In the genomic region with DNA sequence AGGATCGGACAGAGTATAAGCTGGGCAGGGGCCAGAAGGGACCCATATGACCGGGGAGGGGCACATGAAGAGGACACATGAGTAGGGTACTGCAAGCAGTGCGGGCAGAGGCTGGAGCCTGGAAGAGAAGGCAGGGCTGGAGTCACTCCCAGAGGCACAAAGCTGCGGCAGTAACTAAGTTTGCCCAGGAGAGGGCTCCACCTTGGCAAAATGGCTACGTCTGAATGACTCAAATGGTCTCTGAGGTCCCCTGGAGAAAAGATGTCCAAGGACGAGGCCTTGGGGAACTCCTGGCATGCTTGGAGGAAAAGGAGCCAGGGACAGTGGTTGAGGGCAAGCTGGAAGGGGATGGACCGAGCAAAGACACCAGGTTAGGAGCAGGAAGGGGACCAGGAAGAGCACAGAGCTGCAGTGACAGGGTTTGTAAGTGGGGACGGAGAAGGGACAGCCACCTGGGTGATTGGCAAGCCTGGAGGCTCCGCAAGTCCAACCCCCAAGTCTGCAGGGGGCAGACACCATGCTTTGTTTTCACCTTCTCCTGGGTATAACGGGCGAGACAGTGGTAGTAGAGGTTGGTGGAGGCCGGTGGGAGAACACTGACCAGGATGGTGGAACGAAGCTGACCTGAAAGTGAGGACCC, we compare ENCODE assay signal across 7 cellular contexts.
DNase-seq lines count a peak whose midpoint lies in the region; TF ChIP-seq lines count a peak whose summit lies in the region.

No MANE protein-coding gene starts in this region.

- in situ Hi-C loops in astrocyte of the cerebellum (cut with HindIII; ENCODE audit: low sequenced_read_pairs): no loop called here

- no peaks in the 10 kb centered on the region for H3K9me3 Mint-ChIP-seq in T-helper 2 cell treated with Interferon-gamma antibody and Interleukin-4, amounts not matched to agents 5 μg/mL and 100 μg/mL, for 36 hours

- no peaks in the 10 kb centered on the region for H3K36me3 ChIP-seq in iPS DF 6.9 (ENCODE audit: control insufficient read depth, insufficient read depth, low read length)

- H3K27me3 ChIP-seq in iPS DF 6.9 (ENCODE audit: control insufficient read depth, insufficient read depth, low read length): no peaks in the 10 kb centered on the region

- peaks cover 14% of the 10 kb centered on the region for H3K27me3 Mint-ChIP-seq in T-helper 2 cell treated with Interferon-gamma antibody and Interleukin-4, amounts not matched to agents 5 μg/mL and 100 μg/mL, for 36 hours (ENCODE audit: low read depth)

- DNase-seq in GM12865 (ENCODE audit: low read depth) (peak; percentile 63), NCI-H1092 treated with DMSO at 0.1 percent for 48 hours (lab: John Stamatoyannopoulos, UW) (peak; percentile 75), astrocyte of the cerebellum (ENCODE audit: low read depth) (peak; percentile 34), iPS DF 6.9 (ENCODE audit: low read depth, low spot score) (peak; percentile 86), OCI-M2 (lab: John Stamatoyannopoulos, UW; ENCODE audit: unreplicated experiment) (no peak)
- peak; percentile 36 for DNase-seq in T-helper 2 cell treated with Interferon-gamma antibody and Interleukin-4, amounts not matched to agents 5 μg/mL and 100 μg/mL, for 36 hours (ENCODE audit: low spot score)
- peak; percentile 57 for DNase-seq in stimulated activated CD4-positive, alpha-beta T cell treated with anti-CD3 and anti-CD28 coated beads, Interleukin-12 subunit alpha, Interleukin-12 subunit beta, amount 100 ng/mL, for 4 hours

- no peak overlapping the region for H3K27ac ChIP-seq in iPS DF 6.9 (ENCODE audit: low read length)

- no peaks in the 10 kb centered on the region for H3K36me3 Mint-ChIP-seq in T-helper 2 cell treated with Interferon-gamma antibody and Interleukin-4, amounts not matched to agents 5 μg/mL and 100 μg/mL, for 36 hours (ENCODE audit: low read depth)

- no peak overlapping the region for H3K4me3 Mint-ChIP-seq in T-helper 2 cell treated with Interferon-gamma antibody and Interleukin-4, amounts not matched to agents 5 μg/mL and 100 μg/mL, for 36 hours

- H3K4me3 ChIP-seq in GM12865 (ENCODE audit: low read depth, low read length): no peak overlapping the region
- H3K4me3 ChIP-seq in astrocyte of the cerebellum (ENCODE audit: low read depth, low read length): no peak overlapping the region
- no peak overlapping the region for H3K4me3 ChIP-seq in iPS DF 6.9 (ENCODE audit: low read length)

- no peak overlapping the region for H3K27ac Mint-ChIP-seq in T-helper 2 cell treated with Interferon-gamma antibody and Interleukin-4, amounts not matched to agents 5 μg/mL and 100 μg/mL, for 36 hours

- H3K9me3 ChIP-seq in iPS DF 6.9 (ENCODE audit: control insufficient read depth, insufficient read depth, low read length): no peaks in the 10 kb centered on the region

- TF ChIP-seq CTCF in GM12865 (IDR thresholded peaks at IDR 0.05; ENCODE audit: insufficient read depth, low read depth, low read length, missing control alignments) (peak; percentile 84), astrocyte of the cerebellum (IDR thresholded peaks at IDR 0.05; ENCODE audit: low read depth, low read length, missing control alignments) (peak; percentile 83)

- no peaks in the 10 kb centered on the region for H3K4me1 Mint-ChIP-seq in T-helper 2 cell treated with Interferon-gamma antibody and Interleukin-4, amounts not matched to agents 5 μg/mL and 100 μg/mL, for 36 hours (ENCODE audit: low read depth)

- peaks cover 5% of the 10 kb centered on the region; the same call in 1 of the 2 replicates for H3K4me1 ChIP-seq in iPS DF 6.9 (ENCODE audit: control insufficient read depth, insufficient read depth, low read length)

- no CpG with 5 or more reads among the region's 13 CpGs for WGBS in iPS DF 6.9 (ENCODE audit: insufficient coverage, insufficient read length)
